Comparison of ENCODE assay signal across 13 cellular contexts in genomic region chr1:27686223-27686990, GRCh38.
DNase-seq lines count a peak whose midpoint lies in the region; ATAC-seq lines count a peak whose summit lies in the region.
"Had no signal": no experiment of that assay in that cellular context is flagged by ENCODE, and none has a peak within 500 bp of the region (broad histone marks: within the 10 kb centered on the region; RNA-seq: fewer than 3 reads in every experiment).

No MANE protein-coding gene starts in this region.

- no peak for ATAC-seq in HG03469 (IDR thresholded peaks at IDR 0.05; ENCODE audit: unreplicated experiment)
- no peak for ATAC-seq in GM21619 (IDR thresholded peaks at IDR 0.05; ENCODE audit: unreplicated experiment)
- ATAC-seq: activated CD8-positive, alpha-beta T cell treated with anti-CD3 and anti-CD28 coated beads for 36 hours; activated T-helper 17 cell treated with anti-CD3 and anti-CD28 coated beads, Interleukin-2, amount 50 U/mL, for 72 hours had no signal

- DNase-seq in COR-L47 (lab: John Stamatoyannopoulos, UW) (peak; percentile 93), NCI-H146 (lab: John Stamatoyannopoulos, UW) (peak; percentile 88), RPMI8226 (peak; percentile 87), left kidney (ENCODE audit: low read depth, low spot score) (peak; percentile 46), NCI-H1048 (lab: John Stamatoyannopoulos, UW) (no peak)
- DNase-seq in activated CD4-positive, alpha-beta T cell treated with anti-CD3 and anti-CD28 coated beads, Interleukin-2, amount 50 U/mL, for 4 hours: no peak
- DNase-seq: ACHN; activated CD8-positive, alpha-beta T cell treated with anti-CD3 and anti-CD28 coated beads for 36 hours; NCI-H2081 treated with DMSO at 0.1 percent for 48 hours; T-helper 9 cell had no signal

Comparison
In these comparisons a context has a peak if more than half of its experiments do, and no peak if none do; other contexts are left out.
1. DNase-seq: peak in COR-L47 (single experiment), NCI-H146 (single experiment), RPMI8226 (single experiment) and left kidney (single experiment); none in NCI-H1048 (single experiment) and activated CD4-positive, alpha-beta T cell treated with anti-CD3 and anti-CD28 coated beads, Interleukin-2, amount 50 U/mL, for 4 hours (0 of 2).